ENCODE assay signal across 1 cellular context in the genomic region with DNA sequence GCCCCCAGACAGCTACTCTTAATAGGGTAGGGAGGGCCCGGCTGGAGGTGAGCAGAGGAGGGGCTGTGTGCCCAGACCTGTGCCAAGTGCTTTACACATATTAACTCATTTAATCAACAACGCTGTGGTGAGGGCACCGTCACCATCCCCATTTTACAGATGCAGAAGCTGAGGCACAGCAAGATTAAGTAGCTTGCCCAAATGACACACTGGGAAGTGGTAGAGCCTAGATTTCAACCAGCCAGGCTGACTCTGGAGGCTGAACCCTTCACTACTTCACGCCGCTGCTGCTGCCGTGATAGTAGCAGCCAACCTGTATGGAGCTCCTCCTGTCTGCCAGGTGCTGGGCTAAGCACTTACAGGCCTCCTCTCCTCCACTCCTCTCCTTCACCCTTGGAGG.
A peak's percentile ranks its signal among the peaks of the same experiment; 100 is the strongest.
TF ChIP-seq lines count a peak whose summit lies in the region.

No MANE protein-coding gene starts in this region.

TF ChIP-seq in K562, 482 proteins besides CTCF, POLR2A, EP300 and RAD21:
- peak; percentile 40 for TF ChIP-seq RBM25 (IDR thresholded peaks at IDR 0.05; ENCODE audit: low read depth, low read length, severe bottlenecking)
- no peak for TF ChIP-seq XRCC5 (IDR thresholded peaks at IDR 0.05; ENCODE audit: low read depth, low read length)
TF ChIP-seq in K562: peak in this region for 1.
